Comparison of ENCODE assay signal across 12 cellular contexts in genomic region chr9:99103054-99103453, GRCh38. TPM values are rescaled to one million over a fixed set of nuclear protein-coding genes. Genes with fewer than 3 reads are reported as not detected.
A peak's percentile ranks its signal among the peaks of the same experiment; 100 is the strongest.
DNase-seq lines count a peak whose midpoint lies in the region; ATAC-seq and TF ChIP-seq lines count a peak whose summit lies in the region.
"Had no signal": no experiment of that assay in that cellular context is flagged by ENCODE, and none has a peak within 500 bp of the region (broad histone marks: within the 10 kb centered on the region; RNA-seq: fewer than 3 reads in every experiment).

No MANE protein-coding gene starts in this region.

- TF ChIP-seq CTCF in MCF 10A (IDR thresholded peaks at IDR 0.05; ENCODE audit: unreplicated experiment), result no peak
- no peak for TF ChIP-seq CTCF in breast epithelium (IDR thresholded peaks at IDR 0.05)
- no peak for TF ChIP-seq CTCF in upper lobe of right lung (IDR thresholded peaks at IDR 0.05)

- no peaks in the 10 kb centered on the region for H3K27me3 Mint-ChIP-seq in MCF 10A (ENCODE audit: insufficient read depth, unreplicated experiment)
- no peaks in the 10 kb centered on the region for H3K27me3 Mint-ChIP-seq in effector memory CD8-positive, alpha-beta T cell
- no peaks in the 10 kb centered on the region for H3K27me3 Mint-ChIP-seq in naive thymus-derived CD8-positive, alpha-beta T cell

- H3K4me3 Mint-ChIP-seq in MCF 10A (ENCODE audit: unreplicated experiment), result peak overlapping the region; percentile 91
- peak overlapping the region in 1 of 2 donors; percentile 82 for H3K4me3 Mint-ChIP-seq in effector memory CD8-positive, alpha-beta T cell
- H3K4me3 Mint-ChIP-seq in naive thymus-derived CD8-positive, alpha-beta T cell, result peak overlapping the region in 4 of 10 donors; percentile 87 to 95 (median 92)

- BruUV-seq in MCF 10A (replicated peaks; lab: Mats Ljungman, UMichigan), result no TSS peak

- POLR2A ChIA-PET in MCF 10A (lab: Yijun Ruan, JAX), result interaction anchor here (0.6 to 3.4 kb wide), 5 partner anchors 10 to 562 kb away, joined by 3 to 20 read pairs (median 4); partner anchors contain the start of genes ALG2 and SEC61B
- POLR2A ChIA-PET in naive thymus-derived CD8-positive, alpha-beta T cell (lab: Charles Lee), result interaction anchor here (1.0 to 6.1 kb wide), 8 partner anchors 11 to 89 kb away, joined by 3 to 63 read pairs (median 20); no protein-coding TSS in a partner anchor

- DNase-seq in MCF 10A (ENCODE audit: unreplicated experiment) (no peak), breast epithelium (ENCODE audit: low spot score in 2 of 2) (no peak), upper lobe of right lung (no peak), NOMO-1 treated with dmso at 0.1 percent for 144 hours (lab: John Stamatoyannopoulos, UW; ENCODE audit: unreplicated experiment) (no peak), iPS-NIHi7 (ENCODE audit: extremely low spot score) (no peak), NCI-H2227 treated with DMSO at 0.1 percent for 48 hours (lab: John Stamatoyannopoulos, UW) (no peak)
- DNase-seq in effector memory CD8-positive, alpha-beta T cell, result no peak
- no peak for DNase-seq in naive thymus-derived CD8-positive, alpha-beta T cell
- DNase-seq: activated CD8-positive, alpha-beta memory T cell treated with anti-CD3 and anti-CD28 coated beads, Interleukin-2, amount 50 U/mL, for 4 hours; DMS79 treated with DMSO at 0.1 percent for 48 hours; NCI-H1092; NCI-H446 had no signal

- intact Hi-C loops in MCF 10A (cut with micrococcal nuclease) (no loop called here), breast epithelium (cut with DNase I; ENCODE audit: low total_unique reads) (no loop called here), upper lobe of right lung (cut with DNase I) (no loop called here)

- H3K27ac ChIP-seq in breast epithelium (peak overlapping the region in 1 of 2 donors; percentile 90), upper lobe of right lung (peak overlapping the region; percentile 78)

- no peaks in the 10 kb centered on the region for H3K36me3 Mint-ChIP-seq in MCF 10A (ENCODE audit: insufficient read depth, unreplicated experiment)
- peaks cover 9% of the 10 kb centered on the region for H3K36me3 Mint-ChIP-seq in effector memory CD8-positive, alpha-beta T cell (ENCODE audit: insufficient read depth)
- H3K36me3 Mint-ChIP-seq in naive thymus-derived CD8-positive, alpha-beta T cell, result peaks cover 0 to 11% (median 0%) of the 10 kb centered on the region in 3 donors

- H3K27ac Mint-ChIP-seq in MCF 10A (ENCODE audit: low read depth, unreplicated experiment), result no peak overlapping the region
- peak overlapping the region; percentile 87 to 95 for H3K27ac Mint-ChIP-seq in effector memory CD8-positive, alpha-beta T cell
- H3K27ac Mint-ChIP-seq in naive thymus-derived CD8-positive, alpha-beta T cell, result peak overlapping the region in 9 of 10 donors; percentile 87 to 96 (median 94)

- H3K4me1 ChIP-seq in breast epithelium (peaks cover 0 to 11% of the 10 kb centered on the region in 2 donors), upper lobe of right lung (peaks cover 33% of the 10 kb centered on the region)

- no peak for ATAC-seq in effector memory CD8-positive, alpha-beta T cell (replicated peaks)
- no peak for ATAC-seq in naive thymus-derived CD8-positive, alpha-beta T cell
- no peak for ATAC-seq in upper lobe of right lung

- H3K27me3 ChIP-seq in breast epithelium (no peaks in the 10 kb centered on the region), upper lobe of right lung (no peaks in the 10 kb centered on the region)

- no peaks in the 10 kb centered on the region for H3K36me3 ChIP-seq in breast epithelium
- no peaks in the 10 kb centered on the region for H3K36me3 ChIP-seq in upper lobe of right lung

- peaks cover 34% of the 10 kb centered on the region for H3K4me1 Mint-ChIP-seq in MCF 10A (ENCODE audit: insufficient read depth, unreplicated experiment)
- peaks cover 53 to 66% of the 10 kb centered on the region in 2 donors for H3K4me1 Mint-ChIP-seq in effector memory CD8-positive, alpha-beta T cell (ENCODE audit: low read depth in 2 of 2)
- H3K4me1 Mint-ChIP-seq in naive thymus-derived CD8-positive, alpha-beta T cell, result peaks cover 24 to 49% (median 47%) of the 10 kb centered on the region in 4 donors

- H3K4me3 ChIP-seq in breast epithelium (no peak overlapping the region), upper lobe of right lung (no peak overlapping the region)

- no peaks in the 10 kb centered on the region for H3K9me3 ChIP-seq in breast epithelium
- H3K9me3 ChIP-seq in upper lobe of right lung, result no peaks in the 10 kb centered on the region

- no peaks in the 10 kb centered on the region for H3K9me3 Mint-ChIP-seq in MCF 10A (ENCODE audit: unreplicated experiment)
- no peaks in the 10 kb centered on the region for H3K9me3 Mint-ChIP-seq in effector memory CD8-positive, alpha-beta T cell
- H3K9me3 Mint-ChIP-seq in naive thymus-derived CD8-positive, alpha-beta T cell, result peaks cover 0 to 10% (median 2%) of the 10 kb centered on the region in 9 donors

- no peak for TF ChIP-seq POLR2A in breast epithelium (IDR thresholded peaks at IDR 0.05)

- CTCF ChIA-PET in MCF 10A (lab: Yijun Ruan, JAX), result interaction anchor here (0.7 to 4.0 kb wide), 14 partner anchors 12 to 788 kb away, joined by 3 to 24 read pairs (median 3); no protein-coding TSS in a partner anchor

RNA-seq across cellular contexts. Expression of gene TGFBR1, which starts 1.9 kb away (rescaled TPM):
- 27.6 and 29.4 TPM in 2 replicates for total RNA-seq in MCF 10A (2022)
- 10 to 100 TPM; 33.1 to 35.4 (median 34.5) TPM for total RNA-seq in breast epithelium
- total RNA-seq in naive thymus-derived CD8-positive, alpha-beta T cell, result 10 to 100 TPM; 43.6 to 45.3 TPM
- polyA plus RNA-seq in naive thymus-derived CD8-positive, alpha-beta T cell, result 10 to 100 TPM; 19.2 to 23.6 (median 22.3) TPM
- total RNA-seq in upper lobe of right lung, result 72.0 TPM
